ENCODE assay signal across 15 cellular contexts in the genomic region with DNA sequence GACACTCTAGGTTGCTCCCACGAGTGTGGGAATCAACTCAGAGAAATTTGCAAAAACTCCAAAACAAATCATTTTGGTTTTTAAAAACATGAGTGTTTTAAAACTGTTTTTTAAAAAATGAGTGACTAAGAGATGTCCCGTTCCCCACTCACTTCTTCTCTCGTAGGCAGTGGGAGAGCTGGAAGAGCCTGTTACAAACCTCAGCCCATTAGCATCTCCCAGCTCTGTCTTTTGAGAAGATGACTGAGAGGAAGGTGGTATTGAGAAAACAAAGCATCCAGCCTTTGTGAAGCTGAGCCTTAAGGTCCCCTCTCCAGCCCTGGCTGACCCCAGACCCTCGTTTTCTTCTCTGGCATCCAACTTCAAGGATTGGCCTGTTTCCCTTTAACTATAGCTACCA. TPM values are rescaled to one million over a fixed set of nuclear protein-coding genes. Genes with fewer than 3 reads are reported as not detected.
DNase-seq lines count a peak whose midpoint lies in the region; ATAC-seq and TF ChIP-seq lines count a peak whose summit lies in the region.
"Had no signal": no experiment of that assay in that cellular context is flagged by ENCODE, and none has a peak within 500 bp of the region (broad histone marks: within the 10 kb centered on the region; RNA-seq: fewer than 3 reads in every experiment).

No MANE protein-coding gene starts in this region.

- H3K4me1 ChIP-seq in mesenchymal stem cell (ENCODE audit: control insufficient read depth, insufficient read depth, low read depth, low read length), result peaks cover 35% of the 10 kb centered on the region
- H3K4me1 ChIP-seq: BE2C had no signal

- no peak for TF ChIP-seq CTCF in CD14-positive monocyte (IDR thresholded peaks at IDR 0.05)

- H3K4me3 ChIP-seq in mesenchymal stem cell (ENCODE audit: insufficient read depth in 1 of 2, low read depth in 1 of 2, low read length in 2 of 2), result no peak overlapping the region
- H3K4me3 ChIP-seq: GM23248 had no signal

- no peak overlapping the region for H2BK12ac ChIP-seq in mesenchymal stem cell (ENCODE audit: low read length in 2 of 2)

- no peak overlapping the region for H4K91ac ChIP-seq in mesenchymal stem cell (ENCODE audit: low read length)

- no peak overlapping the region for H3K27ac Mint-ChIP-seq in CD14-positive monocyte
- H3K27ac Mint-ChIP-seq in IgD-negative memory B cell, result peak overlapping the region in 2 of 3 donors; percentile 14 to 37
- H3K27ac Mint-ChIP-seq in stimulated activated memory B cell treated with anti-CD40 and anti-IgM and Interleukin-4, amounts not matched to agents 10 μg/mL and 1 μg/mL and 100 μg/mL, for 72 hours, result peak overlapping the region; percentile 54
- H3K27ac Mint-ChIP-seq: CD8-positive, alpha-beta T cell had no signal

- H3K9me3 Mint-ChIP-seq in CD14-positive monocyte, result peaks cover 0 to 2% (median 0%) of the 10 kb centered on the region in 7 donors
- H3K9me3 Mint-ChIP-seq in IgD-negative memory B cell, result no peaks in the 10 kb centered on the region
- no peaks in the 10 kb centered on the region for H3K9me3 Mint-ChIP-seq in stimulated activated memory B cell treated with anti-CD40 and anti-IgM and Interleukin-4, amounts not matched to agents 10 μg/mL and 1 μg/mL and 100 μg/mL, for 72 hours
- H3K9me3 Mint-ChIP-seq: CD8-positive, alpha-beta T cell had no signal

- no peaks in the 10 kb centered on the region for H3K9me3 ChIP-seq in mesenchymal stem cell (ENCODE audit: control insufficient read depth, low read length)
- H3K9me3 ChIP-seq: BE2C had no signal

- DNase-seq in CD14-positive monocyte (ENCODE audit: low spot score), result peak; percentile 0
- DNase-seq in islet precursor cell, result peak; percentile 50
- no peak for DNase-seq in superior temporal gyrus (ENCODE audit: extremely low spot score)
- no peak for DNase-seq in mesenchymal stem cell
- DNase-seq in NCI-H2196 (lab: John Stamatoyannopoulos, UW; ENCODE audit: unreplicated experiment), result no peak
- DNase-seq: BE2C; CD8-positive, alpha-beta T cell; COR-L47; DMS53; GM23248; KG1 had no signal

- H3K4me1 Mint-ChIP-seq in CD14-positive monocyte, result peaks cover 36% of the 10 kb centered on the region
- peaks cover 33 to 46% (median 34%) of the 10 kb centered on the region in 3 donors for H3K4me1 Mint-ChIP-seq in IgD-negative memory B cell
- peaks cover 80% of the 10 kb centered on the region for H3K4me1 Mint-ChIP-seq in stimulated activated memory B cell treated with anti-CD40 and anti-IgM and Interleukin-4, amounts not matched to agents 10 μg/mL and 1 μg/mL and 100 μg/mL, for 72 hours

- no peak overlapping the region for H3K23ac ChIP-seq in mesenchymal stem cell (ENCODE audit: low read length in 2 of 2)

- H3K27me3 ChIP-seq in mesenchymal stem cell (ENCODE audit: control insufficient read depth in 1 of 2, insufficient read depth in 1 of 2, low read length in 2 of 2), result no peaks in the 10 kb centered on the region
- H3K27me3 ChIP-seq: BE2C had no signal

- H2BK15ac ChIP-seq in mesenchymal stem cell (ENCODE audit: low read depth, poor library complexity, severe bottlenecking), result no peak overlapping the region

- no peak overlapping the region for H3K9ac ChIP-seq in mesenchymal stem cell (ENCODE audit: low read length)
- H3K9ac ChIP-seq: GM23248 had no signal

- WGBS in mesenchymal stem cell, result 76% methylated on average over 3 of the region's 4 CpGs

- H3K36me3 ChIP-seq in mesenchymal stem cell (ENCODE audit: control insufficient read depth in 1 of 2, insufficient read depth in 2 of 2, low read depth in 1 of 2, low read length in 2 of 2), result peaks cover 0 to 3% of the 10 kb centered on the region in 2 experiments
- H3K36me3 ChIP-seq: BE2C had no signal

- no peak overlapping the region for H3K4me2 ChIP-seq in mesenchymal stem cell (ENCODE audit: low read length, poor library complexity, severe bottlenecking)

- H3K4me3 Mint-ChIP-seq in CD14-positive monocyte, result no peak overlapping the region
- no peak overlapping the region for H3K4me3 Mint-ChIP-seq in IgD-negative memory B cell
- no peak overlapping the region for H3K4me3 Mint-ChIP-seq in stimulated activated memory B cell treated with anti-CD40 and anti-IgM and Interleukin-4, amounts not matched to agents 10 μg/mL and 1 μg/mL and 100 μg/mL, for 72 hours
- H3K4me3 Mint-ChIP-seq: CD8-positive, alpha-beta T cell had no signal

- intact Hi-C loops in CD14-positive monocyte (cut with micrococcal nuclease), result no loop called here

- H3K27me3 Mint-ChIP-seq in CD14-positive monocyte (ENCODE audit: low read depth in 3 of 3) (peaks cover 18 to 30% (median 25%) of the 10 kb centered on the region in 3 donors), IgD-negative memory B cell (no peaks in the 10 kb centered on the region)
- no peaks in the 10 kb centered on the region for H3K27me3 Mint-ChIP-seq in stimulated activated memory B cell treated with anti-CD40 and anti-IgM and Interleukin-4, amounts not matched to agents 10 μg/mL and 1 μg/mL and 100 μg/mL, for 72 hours

- H3K27ac ChIP-seq in mesenchymal stem cell (ENCODE audit: low read length, poor library complexity, severe bottlenecking), result no peak overlapping the region
- H3K27ac ChIP-seq: C4-2B, GM23248 had no signal

- no peak overlapping the region for H2BK120ac ChIP-seq in mesenchymal stem cell (ENCODE audit: low read depth, low read length)

- no peaks in the 10 kb centered on the region for H3K36me3 Mint-ChIP-seq in CD14-positive monocyte
- no peaks in the 10 kb centered on the region for H3K36me3 Mint-ChIP-seq in IgD-negative memory B cell
- no peaks in the 10 kb centered on the region for H3K36me3 Mint-ChIP-seq in stimulated activated memory B cell treated with anti-CD40 and anti-IgM and Interleukin-4, amounts not matched to agents 10 μg/mL and 1 μg/mL and 100 μg/mL, for 72 hours
- H3K36me3 Mint-ChIP-seq: CD8-positive, alpha-beta T cell had no signal

- peaks cover 7% of the 10 kb centered on the region for H3K79me1 ChIP-seq in mesenchymal stem cell (replicated peaks; ENCODE audit: low read length, poor library complexity, severe bottlenecking)

- no peak overlapping the region for H2AK5ac ChIP-seq in mesenchymal stem cell (ENCODE audit: low read length, severe bottlenecking)

- H3K18ac ChIP-seq in mesenchymal stem cell (ENCODE audit: low read depth in 1 of 2, low read length in 2 of 2), result no peak overlapping the region

- no peak overlapping the region for H4K8ac ChIP-seq in mesenchymal stem cell (ENCODE audit: low read length)

- no peak overlapping the region for H2BK5ac ChIP-seq in mesenchymal stem cell (ENCODE audit: low read depth, low read length, poor library complexity, severe bottlenecking)

- no peak overlapping the region for H2AFZ ChIP-seq in mesenchymal stem cell (ENCODE audit: low read depth, low read length)
- H2AFZ ChIP-seq: GM23248 had no signal

- no peak for ATAC-seq in stimulated activated memory B cell treated with anti-CD40 and anti-IgM and Interleukin-4, amounts not matched to agents 10 μg/mL and 1 μg/mL and 100 μg/mL, for 72 hours
- ATAC-seq: CD8-positive, alpha-beta T cell; HCT116 had no signal

- no peak overlapping the region for H3K4ac ChIP-seq in mesenchymal stem cell (ENCODE audit: low read depth in 1 of 2, low read length in 2 of 2)

- H3K14ac ChIP-seq in mesenchymal stem cell (ENCODE audit: low read length in 2 of 2), result no peak overlapping the region

RNA-seq across cellular contexts. Expression of gene ANKRD33B, which starts 4.7 kb away (rescaled TPM):
- polyA plus RNA-seq in CD14-positive monocyte (not detected), IgD-negative memory B cell (1.5 TPM)
- polyA plus RNA-seq in mesenchymal stem cell (2013, experiment 1 of 2), result 0.64 TPM
- polyA plus RNA-seq in mesenchymal stem cell (2013, experiment 2 of 2), result 0.71 TPM

Comparison
In these comparisons a context has a peak if more than half of its experiments do, and no peak if none do; other contexts are left out.
1. DNase-seq: peak in CD14-positive monocyte (single experiment) and islet precursor cell (single experiment); none in superior temporal gyrus (single experiment), mesenchymal stem cell (single experiment) and NCI-H2196 (single experiment).
2. H3K27ac Mint-ChIP-seq: peak in IgD-negative memory B cell (2 of 3) and stimulated activated memory B cell treated with anti-CD40 and anti-IgM and Interleukin-4, amounts not matched to agents 10 μg/mL and 1 μg/mL and 100 μg/mL, for 72 hours (single experiment); none in CD14-positive monocyte (0 of 7).